30 cellular contexts compared by ENCODE assay signal in genomic region chr15:74595271-74595670, GRCh38.
"Had no signal": no experiment of that assay in that cellular context is flagged by ENCODE, and none has a peak within 500 bp of the region (broad histone marks: within the 10 kb centered on the region; RNA-seq: fewer than 3 reads in every experiment).

No MANE protein-coding gene starts in this region.

- H3K4me3 ChIP-seq: ascending aorta, coronary artery, dorsolateral prefrontal cortex, gastrocnemius medialis, ovary, prostate gland, skin epidermis, uterus had no signal

- H3K36me3 ChIP-seq: ovary, prostate gland, uterus had no signal

- H3K27ac ChIP-seq: ascending aorta, coronary artery, dorsolateral prefrontal cortex, gastrocnemius medialis, ovary, prostate gland, skin epidermis, uterus had no signal

- H3K9me3 Mint-ChIP-seq: activated naive CD4-positive, alpha-beta T cell treated with anti-CD3 and anti-CD28 coated beads, Interleukin-2, amount 50 U/mL, for 24 hours; brain; nephron; stimulated activated memory B cell treated with anti-CD40 and anti-IgM and Interleukin-4, amounts not matched to agents 10 μg/mL and 1 μg/mL and 100 μg/mL, for 72 hours; stimulated activated naive CD8-positive, alpha-beta T cell treated with anti-CD3 and anti-CD28 coated beads, Interleukin-15, amount 100 ng/mL, for 72 hours; T-helper 1 cell treated with Interleukin-12 subunit alpha and Interleukin-12 subunit beta and Interleukin-4 antibody, amounts not matched to agents 30 μg/mL and 1 μg/mL, for 36 hours; type B pancreatic cell; WTC11 had no signal

- H3K4me3 Mint-ChIP-seq: activated naive CD4-positive, alpha-beta T cell treated with anti-CD3 and anti-CD28 coated beads, Interleukin-2, amount 50 U/mL, for 24 hours; brain; nephron; stimulated activated memory B cell treated with anti-CD40 and anti-IgM and Interleukin-4, amounts not matched to agents 10 μg/mL and 1 μg/mL and 100 μg/mL, for 72 hours; stimulated activated naive CD8-positive, alpha-beta T cell treated with anti-CD3 and anti-CD28 coated beads, Interleukin-15, amount 100 ng/mL, for 72 hours; T-helper 1 cell treated with Interleukin-12 subunit alpha and Interleukin-12 subunit beta and Interleukin-4 antibody, amounts not matched to agents 30 μg/mL and 1 μg/mL, for 36 hours; type B pancreatic cell; WTC11 had no signal

- H3K9me3 ChIP-seq: ascending aorta, gastrocnemius medialis, ovary, prostate gland, uterus had no signal

- H3K27ac Mint-ChIP-seq: activated naive CD4-positive, alpha-beta T cell treated with anti-CD3 and anti-CD28 coated beads, Interleukin-2, amount 50 U/mL, for 24 hours; brain; nephron; stimulated activated memory B cell treated with anti-CD40 and anti-IgM and Interleukin-4, amounts not matched to agents 10 μg/mL and 1 μg/mL and 100 μg/mL, for 72 hours; T-helper 1 cell treated with Interleukin-12 subunit alpha and Interleukin-12 subunit beta and Interleukin-4 antibody, amounts not matched to agents 30 μg/mL and 1 μg/mL, for 36 hours; type B pancreatic cell; WTC11 had no signal

- H3K27me3 ChIP-seq: ascending aorta, dorsolateral prefrontal cortex, gastrocnemius medialis, ovary, uterus had no signal

- DNase-seq: activated CD4-positive, alpha-beta T cell treated with anti-CD3 and anti-CD28 coated beads for 1 hour; activated CD4-positive, alpha-beta T cell treated with anti-CD3 and anti-CD28 coated beads, Interleukin-2, amount 50 U/mL, for 4 hours; activated gamma-delta T cell; dorsolateral prefrontal cortex; effector memory CD4-positive, alpha-beta T cell; erythroblast; gastrocnemius medialis; glutamatergic neuron; left colon; mammary epithelial cell; ovary; retina; stimulated activated CD4-positive, alpha-beta T cell treated with anti-CD3 and anti-CD28 coated beads, Interleukin-4, amount 100 ng/mL, for 24 hours; stimulated activated naive CD8-positive, alpha-beta T cell treated with anti-CD3 and anti-CD28 coated beads, Interleukin-15, amount 100 ng/mL, for 72 hours; substantia nigra; SW 1271; uterus had no signal

- ATAC-seq: gastrocnemius medialis; left colon; sciatic nerve; stimulated activated memory B cell treated with anti-CD40 and anti-IgM and Interleukin-4, amounts not matched to agents 10 μg/mL and 1 μg/mL and 100 μg/mL, for 72 hours; stimulated activated naive CD8-positive, alpha-beta T cell treated with anti-CD3 and anti-CD28 coated beads, Interleukin-15, amount 100 ng/mL, for 72 hours; WTC11 had no signal

- H3K27me3 Mint-ChIP-seq: activated naive CD4-positive, alpha-beta T cell treated with anti-CD3 and anti-CD28 coated beads, Interleukin-2, amount 50 U/mL, for 24 hours; stimulated activated memory B cell treated with anti-CD40 and anti-IgM and Interleukin-4, amounts not matched to agents 10 μg/mL and 1 μg/mL and 100 μg/mL, for 72 hours; stimulated activated naive CD8-positive, alpha-beta T cell treated with anti-CD3 and anti-CD28 coated beads, Interleukin-15, amount 100 ng/mL, for 72 hours; type B pancreatic cell had no signal

- FAIRE-seq: keratinocyte had no signal
